In the genomic region with DNA sequence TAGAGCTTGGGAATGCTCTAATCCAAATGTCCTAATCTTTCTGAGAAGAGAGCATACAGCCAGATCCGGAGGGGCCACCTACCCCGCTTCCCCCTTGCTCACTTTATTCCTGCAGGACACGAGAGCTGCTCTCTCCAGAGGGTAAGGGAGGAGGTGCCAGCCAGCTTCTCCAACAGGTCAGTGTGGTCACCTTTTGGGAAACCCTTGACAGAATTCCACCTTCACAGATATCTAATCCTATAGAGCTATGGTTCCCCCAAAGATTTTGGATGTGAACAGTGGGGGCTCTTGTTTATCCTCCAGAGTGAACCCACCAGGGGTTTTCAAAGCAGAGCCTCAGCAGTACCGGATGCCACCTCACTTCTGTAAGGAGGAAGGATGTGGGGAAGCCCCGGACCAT, we compare ENCODE assay signal across 8 cellular contexts. TPM values are rescaled to one million over a fixed set of nuclear protein-coding genes. Genes with fewer than 3 reads are reported as not detected.
"Had no signal": no experiment of that assay in that cellular context is flagged by ENCODE, and none has a peak within 500 bp of the region (broad histone marks: within the 10 kb centered on the region; RNA-seq: fewer than 3 reads in every experiment).

No MANE protein-coding gene starts in this region.

- H3K27ac Mint-ChIP-seq: IgD-negative memory B cell had no signal

- DNase-seq: IMR-90, KBM-7 had no signal

- H3K4me1 Mint-ChIP-seq: IgD-negative memory B cell had no signal

- H3K4me3 Mint-ChIP-seq: IgD-negative memory B cell had no signal

- H3K4me3 ChIP-seq: K562 had no signal

- H3K27me3 Mint-ChIP-seq: IgD-negative memory B cell had no signal

- H3K36me3 Mint-ChIP-seq: IgD-negative memory B cell had no signal

- H3K27ac ChIP-seq: HL-60 had no signal

RNA-seq across cellular contexts. Expression of a gene that starts 34.6 kb away (rescaled TPM):
- total RNA-seq: HepG2, HT-29, HT1080, K562 had no signal
- polyA plus RNA-seq: HepG2, IgD-negative memory B cell, K562 had no signal
